21 cellular contexts compared by ENCODE assay signal in the genomic region with DNA sequence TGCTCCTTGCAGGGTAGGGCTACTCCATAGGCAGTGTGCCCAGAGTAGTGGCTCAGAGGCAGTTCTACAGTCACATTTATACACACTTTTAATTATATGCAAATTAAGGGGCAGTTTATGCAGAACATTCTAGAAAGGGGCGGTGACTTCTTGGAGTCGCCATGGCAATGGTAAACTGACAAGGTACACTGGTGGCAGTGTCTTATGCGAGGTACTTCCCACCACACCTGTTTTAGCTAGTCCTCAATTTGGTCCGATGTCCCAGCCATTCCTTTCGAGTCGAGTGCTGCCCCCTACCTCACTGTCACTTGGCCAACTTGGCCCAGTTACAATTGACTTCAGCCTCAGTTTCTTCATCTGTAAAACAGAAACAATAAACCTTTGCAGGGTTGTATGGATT. TPM values are rescaled to one million over a fixed set of nuclear protein-coding genes. Genes with fewer than 3 reads are reported as not detected.
"Had no signal": no experiment of that assay in that cellular context is flagged by ENCODE, and none has a peak within 500 bp of the region (broad histone marks: within the 10 kb centered on the region; RNA-seq: fewer than 3 reads in every experiment).

No MANE protein-coding gene starts in this region.

- H3K9me3 ChIP-seq: ascending aorta, gastrocnemius medialis, heart left ventricle, left lung, prostate gland, stomach, thoracic aorta, upper lobe of right lung had no signal

- DNase-seq: activated CD4-positive, alpha-beta T cell treated with anti-CD3 and anti-CD28 coated beads, Interleukin-2, amount 50 U/mL, for 48 hours; activated naive CD4-positive, alpha-beta T cell treated with anti-CD3 and anti-CD28 coated beads, Interleukin-2, amount 10 ng/mL, durations not matched to agents 7 days and 5 days; dermis blood vessel endothelial cell; effector memory CD8-positive, alpha-beta T cell; gastrocnemius medialis; heart left ventricle; left lung; right cardiac atrium; stomach; upper lobe of right lung had no signal

- H3K4me3 ChIP-seq: ascending aorta, gastrocnemius medialis, heart left ventricle, left lung, prostate gland, smooth muscle cell, stomach, thoracic aorta, upper lobe of right lung had no signal

- H3K27me3 ChIP-seq: ascending aorta, gastrocnemius medialis, heart left ventricle, left lung, stomach, upper lobe of right lung had no signal

- H3K27ac ChIP-seq: ascending aorta, epithelial cell of prostate, gastrocnemius medialis, heart left ventricle, prostate gland, stomach, thoracic aorta, upper lobe of right lung, VCaP had no signal

- H3K27ac Mint-ChIP-seq: activated naive CD4-positive, alpha-beta T cell treated with anti-CD3 and anti-CD28 coated beads, Interleukin-2, amount 10 ng/mL, durations not matched to agents 7 days and 5 days; effector memory CD8-positive, alpha-beta T cell; natural killer cell treated with Interleukin-12 subunit alpha and Interleukin-12 subunit beta and Interleukin-15 and Interleukin-18, amount 100 ng/mL, for 72 hours had no signal

- H3K4me1 ChIP-seq: prostate gland, upper lobe of right lung had no signal

- H3K36me3 ChIP-seq: ascending aorta, gastrocnemius medialis, heart left ventricle, left lung, prostate gland, stomach, thoracic aorta, upper lobe of right lung had no signal

- H3K36me3 Mint-ChIP-seq: natural killer cell treated with Interleukin-12 subunit alpha and Interleukin-12 subunit beta and Interleukin-15 and Interleukin-18, amount 100 ng/mL, for 72 hours had no signal

- H3K4me2 ChIP-seq: smooth muscle cell had no signal

- H3K27me3 Mint-ChIP-seq: effector memory CD8-positive, alpha-beta T cell; natural killer cell treated with Interleukin-12 subunit alpha and Interleukin-12 subunit beta and Interleukin-15 and Interleukin-18, amount 100 ng/mL, for 72 hours had no signal

- H3K9me3 Mint-ChIP-seq: activated naive CD4-positive, alpha-beta T cell treated with anti-CD3 and anti-CD28 coated beads, Interleukin-2, amount 10 ng/mL, durations not matched to agents 7 days and 5 days; effector memory CD8-positive, alpha-beta T cell; natural killer cell treated with Interleukin-12 subunit alpha and Interleukin-12 subunit beta and Interleukin-15 and Interleukin-18, amount 100 ng/mL, for 72 hours had no signal

- ATAC-seq: effector memory CD8-positive, alpha-beta T cell; gastrocnemius medialis; heart left ventricle; left lung; natural killer cell treated with Interleukin-12 subunit alpha and Interleukin-12 subunit beta and Interleukin-15 and Interleukin-18, amount 100 ng/mL, for 72 hours; right cardiac atrium; upper lobe of right lung had no signal

- H3K4me3 Mint-ChIP-seq: activated naive CD4-positive, alpha-beta T cell treated with anti-CD3 and anti-CD28 coated beads, Interleukin-2, amount 10 ng/mL, durations not matched to agents 7 days and 5 days; effector memory CD8-positive, alpha-beta T cell; natural killer cell treated with Interleukin-12 subunit alpha and Interleukin-12 subunit beta and Interleukin-15 and Interleukin-18, amount 100 ng/mL, for 72 hours had no signal

RNA-seq across cellular contexts. Expression of a gene that starts 52.9 kb away (rescaled TPM):
- total RNA-seq: ascending aorta; bronchial epithelial cell; cerebellum; dermis blood vessel endothelial cell; gastrocnemius medialis; heart left ventricle; left lung; natural killer cell treated with Interleukin-12 subunit alpha and Interleukin-12 subunit beta and Interleukin-15 and Interleukin-18, amount 100 ng/mL, for 72 hours; omental fat pad; right cardiac atrium; smooth muscle cell; stomach; T-helper 1 cell treated with Interleukin-12 subunit alpha and Interleukin-12 subunit beta and Interleukin-4 antibody, amounts not matched to agents 30 ng/mL and 1 ng/mL, for 36 hours; thoracic aorta; upper lobe of right lung had no signal
- polyA plus RNA-seq: heart left ventricle, right cardiac atrium, smooth muscle cell, stomach had no signal
